Comparison of ENCODE assay signal across 8 cellular contexts in the genomic region with DNA sequence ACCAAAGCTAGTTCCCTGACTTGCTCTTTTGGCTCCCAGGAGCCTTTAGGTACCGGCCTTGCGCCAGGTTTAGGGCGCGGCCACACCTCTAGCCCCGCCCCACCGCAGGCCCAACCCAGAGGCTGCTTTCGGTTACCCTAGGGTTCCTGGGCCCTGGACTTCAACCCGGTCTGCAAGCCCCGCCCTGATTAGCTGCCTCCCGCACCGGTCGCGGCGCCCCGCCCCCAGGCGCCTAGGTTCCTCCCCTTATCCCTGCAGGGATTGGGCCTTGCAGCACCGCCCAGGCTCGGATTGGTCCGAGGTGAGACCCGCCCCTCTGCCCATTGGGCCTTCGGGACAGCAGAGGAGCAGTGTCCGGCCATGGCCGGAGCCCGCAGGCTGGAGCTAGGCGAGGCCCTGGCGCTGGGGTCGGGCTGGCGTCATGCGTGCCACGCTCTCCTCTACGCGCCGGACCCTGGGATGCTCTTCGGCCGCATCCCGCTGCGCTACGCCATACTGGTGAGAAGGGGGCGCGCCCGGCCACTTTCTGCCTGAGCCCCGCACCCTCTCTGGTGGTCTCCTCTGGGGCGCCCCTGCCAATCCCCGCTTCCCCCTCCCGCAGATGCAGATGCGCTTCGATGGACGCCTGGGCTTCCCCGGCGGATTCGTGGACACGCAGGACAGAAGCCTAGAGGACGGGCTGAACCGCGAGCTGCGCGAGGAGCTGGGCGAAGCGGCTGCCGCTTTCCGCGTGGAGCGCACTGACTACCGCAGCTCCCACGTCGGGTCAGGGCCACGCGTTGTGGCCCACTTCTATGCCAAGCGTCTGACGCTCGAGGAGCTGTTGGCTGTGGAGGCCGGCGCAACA.
A peak's percentile ranks its signal among the peaks of the same experiment; 100 is the strongest.
DNase-seq lines count a peak whose midpoint lies in the region; ATAC-seq and TF ChIP-seq lines count a peak whose summit lies in the region.

A gene (plus strand): TSS at position 330 of the 847 bp plus-strand sequence. CDS start 31 bp downstream, at position 361.

- peak within 1 kb of the TSS; percentile 81 to 97 (median 94) for H3K27ac Mint-ChIP-seq in nephron

- H3K9me3 Mint-ChIP-seq in nephron, result peaks cover 2% of the 10 kb centered on the region

- peak within 1 kb of the TSS; percentile 97 to 98 (median 97) for H3K4me3 Mint-ChIP-seq in nephron

- peaks cover 15% of the 10 kb centered on the region for H3K4me1 Mint-ChIP-seq in nephron

- DNase-seq in EH (ENCODE audit: low read depth) (peak; percentile 99), GOT3 (lab: John Stamatoyannopoulos, UW) (peak; percentile 98), LoVo (ENCODE audit: low spot score) (peak; percentile 99), SHP77 treated with DMSO at 0.1 percent for 48 hours (lab: John Stamatoyannopoulos, UW) (peak; percentile 95), activated gamma-delta T cell treated with Interleukin-2 at 50 U/mL for 16 hours (peak; percentile 95), fibroblast of the conjunctiva (ENCODE audit: low read depth) (peak; percentile 99)
- peak; percentile 98 for DNase-seq in stimulated activated naive CD8-positive, alpha-beta T cell treated with anti-CD3 and anti-CD28 coated beads, Interleukin-15, Interleukin-2, amounts not matched to agents 100 U/mL and 50 U/mL, for 24 hours

- no peak for TF ChIP-seq CTCF in nephron (IDR thresholded peaks at IDR 0.05; ENCODE audit: unreplicated experiment in 3 of 3)

- H3K36me3 Mint-ChIP-seq in nephron (ENCODE audit: low read depth), result peaks cover 52% of the 10 kb centered on the region

- peak; percentile 100 for ATAC-seq in stimulated activated naive CD8-positive, alpha-beta T cell treated with anti-CD3 and anti-CD28 coated beads, Interleukin-15, Interleukin-2, amounts not matched to agents 100 U/mL and 50 U/mL, for 24 hours

- no peaks in the 10 kb centered on the region for H3K27me3 Mint-ChIP-seq in nephron (ENCODE audit: low read depth)

Comparison
In these comparisons a context has a peak if more than half of its experiments do, and no peak if none do; other contexts are left out.
1. Peak in every context shown above with its lines: DNase-seq and ATAC-seq.